Comparison of ENCODE assay signal across 1 cellular context in genomic region chr19:52028027-52028779, GRCh38.
TF ChIP-seq lines count a peak whose summit lies in the region.

ZNF614 (minus strand) TSS chr19:52028379; CDS start chr19:52025745, 2,634 bp downstream.

TF ChIP-seq in HepG2, 621 proteins besides CTCF, POLR2A, EP300 and RAD21 (continued from another document and continues in another):
- TF ChIP-seq ARID5B (CRISPR knock-in tag; IDR thresholded peaks at IDR 0.05) (no peak; the same call in none of the 2 replicates), CCDC6 (CRISPR knock-in tag; IDR thresholded peaks at IDR 0.05) (no peak), NPAS2 (CRISPR knock-in tag; IDR thresholded peaks at IDR 0.05; ENCODE audit: borderline replicate concordance) (no peak), ZNF30 (CRISPR knock-in tag; IDR thresholded peaks at IDR 0.05) (peak; percentile 87; the same call in 1 of the 2 replicates), ZSCAN20 (CRISPR knock-in tag; IDR thresholded peaks at IDR 0.05; ENCODE audit: borderline replicate concordance) (no peak), ZFP41 (CRISPR knock-in tag; IDR thresholded peaks at IDR 0.05; ENCODE audit: borderline replicate concordance) (no peak), KIAA2018 (CRISPR knock-in tag; IDR thresholded peaks at IDR 0.05; ENCODE audit: borderline replicate concordance) (no peak), HOMEZ (CRISPR knock-in tag; IDR thresholded peaks at IDR 0.05; ENCODE audit: low read depth) (no peak), ZNF432 (CRISPR knock-in tag; IDR thresholded peaks at IDR 0.05; ENCODE audit: borderline replicate concordance) (no peak), CENPBD1 (CRISPR knock-in tag; IDR thresholded peaks at IDR 0.05; ENCODE audit: borderline replicate concordance, low read depth) (no peak), PHF5A (CRISPR knock-in tag; IDR thresholded peaks at IDR 0.05; ENCODE audit: low read depth, unreplicated experiment) (no peak), PRDM4 (CRISPR knock-in tag; IDR thresholded peaks at IDR 0.05; ENCODE audit: borderline replicate concordance) (no peak), ZSCAN30 (CRISPR knock-in tag; IDR thresholded peaks at IDR 0.05) (0 out of 2 replicates have a peak, but pooled peaks have one; percentile 44), ARID2 (CRISPR knock-in tag; IDR thresholded peaks at IDR 0.05; ENCODE audit: borderline replicate concordance) (peak; percentile 64; the same call in 1 of the 2 replicates), SRF (IDR thresholded peaks at IDR 0.05; ENCODE audit: low read depth, low read length) (peak; percentile 64), STAG1 (CRISPR knock-in tag; IDR thresholded peaks at IDR 0.05) (0 out of 2 replicates have a peak, but pooled peaks have one; percentile 4), ZUFSP (CRISPR knock-in tag; IDR thresholded peaks at IDR 0.05; ENCODE audit: borderline replicate concordance) (no peak), HOXA7 (CRISPR knock-in tag; IDR thresholded peaks at IDR 0.05) (no peak), DNMT1 (CRISPR knock-in tag; IDR thresholded peaks at IDR 0.05) (0 out of 2 replicates have a peak, but pooled peaks have one; percentile 58), ATRX (CRISPR knock-in tag; IDR thresholded peaks at IDR 0.05; ENCODE audit: borderline replicate concordance) (no peak), ZNF574 (CRISPR knock-in tag; IDR thresholded peaks at IDR 0.05) (peak; percentile 93), DPF2 (CRISPR knock-in tag; IDR thresholded peaks at IDR 0.05; ENCODE audit: borderline replicate concordance, low read depth) (no peak), ZNF703 (CRISPR knock-in tag; IDR thresholded peaks at IDR 0.05; ENCODE audit: borderline replicate concordance) (no peak), TIGD3 (CRISPR knock-in tag; IDR thresholded peaks at IDR 0.05; ENCODE audit: borderline replicate concordance) (no peak), ZMYM4 (CRISPR knock-in tag; IDR thresholded peaks at IDR 0.05) (peak; percentile 96), TFAP4 (IDR thresholded peaks at IDR 0.05; ENCODE audit: borderline replicate concordance, low read depth) (no peak), ETS1 (CRISPR knock-in tag; IDR thresholded peaks at IDR 0.05) (no peak)
